23 cellular contexts compared by ENCODE assay signal in genomic region chr5:98517967-98518366, GRCh38.
DNase-seq lines count a peak whose midpoint lies in the region; ATAC-seq, FAIRE-seq and TF ChIP-seq lines count a peak whose summit lies in the region.
"Had no signal": no experiment of that assay in that cellular context is flagged by ENCODE, and none has a peak within 500 bp of the region (broad histone marks: within the 10 kb centered on the region; RNA-seq: fewer than 3 reads in every experiment).

No MANE protein-coding gene starts in this region.

- H3K4me3 ChIP-seq in stomach, result no peak overlapping the region
- H3K4me3 ChIP-seq: PC-9 had no signal

- H3K27me3 Mint-ChIP-seq in glutamatergic neuron (ENCODE audit: unreplicated experiment) (peaks cover 1% of the 10 kb centered on the region), neural crest cell (ENCODE audit: low read depth) (no peaks in the 10 kb centered on the region)
- H3K27me3 Mint-ChIP-seq: B cell had no signal

- H3K4me3 Mint-ChIP-seq in glutamatergic neuron (ENCODE audit: unreplicated experiment), result no peak overlapping the region
- no peak overlapping the region for H3K4me3 Mint-ChIP-seq in neural crest cell
- H3K4me3 Mint-ChIP-seq: B cell, CD14-positive monocyte had no signal

- H3K27me3 ChIP-seq in stomach, result no peaks in the 10 kb centered on the region

- TF ChIP-seq POLR2A in stomach (IDR thresholded peaks at IDR 0.05), result no peak

- peak overlapping the region in 3 of 5 donors; percentile 10 to 66 (median 51) for H3K27ac ChIP-seq in stomach
- H3K27ac ChIP-seq: PC-9, RWPE1 had no signal

- no peaks in the 10 kb centered on the region for H3K9me3 ChIP-seq in stomach

- intact Hi-C loops in stomach (cut with DNase I; ENCODE audit: low total_unique reads), result no loop called here

- H3K27ac Mint-ChIP-seq in glutamatergic neuron (ENCODE audit: unreplicated experiment), result peak overlapping the region; percentile 45
- H3K27ac Mint-ChIP-seq in neural crest cell (ENCODE audit: unreplicated experiment), result peak overlapping the region; percentile 13
- H3K27ac Mint-ChIP-seq: B cell had no signal

- DNase-seq in NCI-H2227 treated with DMSO at 0.1 percent for 48 hours (lab: John Stamatoyannopoulos, UW) (peak; percentile 9), glutamatergic neuron (no peak), neural crest cell (ENCODE audit: low read depth, low spot score) (no peak), stomach (no peak), kidney tubule cell (ENCODE audit: low spot score) (no peak), HTR-8/SVneo (ENCODE audit: insufficient read length, low spot score) (no peak), RKO (ENCODE audit: low spot score) (no peak)
- DNase-seq: GDM1, Karpas-422, NCI-H1694 treated with DMSO at 0.1 percent for 48 hours, NCI-H2081 treated with DMSO at 0.1 percent for 48 hours, NCI-H510A, NCI-H748 treated with DMSO at 0.1 percent for 48 hours, PC-9, SIG-M5 had no signal

- H3K9me3 Mint-ChIP-seq in glutamatergic neuron (ENCODE audit: unreplicated experiment) (no peaks in the 10 kb centered on the region), neural crest cell (no peaks in the 10 kb centered on the region)
- H3K9me3 Mint-ChIP-seq: CD14-positive monocyte had no signal

- no peak for ATAC-seq in HG02884 (IDR thresholded peaks at IDR 0.05; ENCODE audit: unreplicated experiment)
- ATAC-seq: HCT116 had no signal

- 12 to 46% (median 24%) methylated on average over 2 of the region's 2 CpGs for WGBS in stomach, 5 donors

- H3K4me1 Mint-ChIP-seq in glutamatergic neuron (ENCODE audit: low read depth, unreplicated experiment) (peaks cover 28% of the 10 kb centered on the region), neural crest cell (peaks cover 64% of the 10 kb centered on the region)
- H3K4me1 Mint-ChIP-seq: B cell, CD14-positive monocyte had no signal

- TF ChIP-seq EP300 in stomach (IDR thresholded peaks at IDR 0.05), result no peak

- peaks cover 0 to 31% (median 12%) of the 10 kb centered on the region in 4 donors for H3K4me1 ChIP-seq in stomach

- no peak for TF ChIP-seq CTCF in glutamatergic neuron (IDR thresholded peaks at IDR 0.05; ENCODE audit: partially characterized antibody, unreplicated experiment)
- no peak for TF ChIP-seq CTCF in neural crest cell (conservative IDR thresholded peaks at IDR 0.05)
- no peak for TF ChIP-seq CTCF in stomach (IDR thresholded peaks at IDR 0.05)

- FAIRE-seq in HTR-8/SVneo (lab: Jason Lieb, UNC), result no peak
- FAIRE-seq: A204.1, GM18507, H1 had no signal

- H3K36me3 Mint-ChIP-seq in glutamatergic neuron (ENCODE audit: unreplicated experiment) (no peaks in the 10 kb centered on the region), neural crest cell (ENCODE audit: low read depth) (no peaks in the 10 kb centered on the region)
- H3K36me3 Mint-ChIP-seq: CD14-positive monocyte had no signal

- H3K36me3 ChIP-seq in stomach, result no peaks in the 10 kb centered on the region
